10 cellular contexts compared by ENCODE assay signal in the genomic region with DNA sequence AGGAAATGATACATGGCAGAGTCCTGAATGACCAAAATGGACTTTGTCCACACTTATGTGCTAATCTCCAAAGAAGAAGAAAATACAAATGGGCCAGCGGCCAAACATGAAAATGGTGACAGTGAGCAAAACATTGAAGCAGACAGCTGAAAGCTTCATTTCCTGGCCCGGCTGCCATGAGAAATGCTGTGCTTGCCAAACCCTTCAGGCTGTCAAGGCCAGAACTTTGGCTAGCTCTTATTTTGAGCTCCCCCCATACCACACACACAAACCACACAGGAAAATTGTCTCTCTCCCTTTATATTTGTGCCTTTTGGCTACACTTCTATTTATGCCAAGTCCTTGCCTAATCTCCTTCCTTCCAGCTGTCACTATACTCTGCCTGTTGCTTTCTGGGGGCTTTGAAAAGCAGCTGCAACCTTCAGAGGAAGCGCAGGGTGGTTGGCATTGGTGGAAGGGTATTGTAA.
DNase-seq lines count a peak whose midpoint lies in the region; ATAC-seq and TF ChIP-seq lines count a peak whose summit lies in the region.
"Had no signal": no experiment of that assay in that cellular context is flagged by ENCODE, and none has a peak within 500 bp of the region (broad histone marks: within the 10 kb centered on the region; RNA-seq: fewer than 3 reads in every experiment).

No MANE protein-coding gene starts in this region.

- no peaks in the 10 kb centered on the region for H3K36me3 ChIP-seq in vagina

- TF ChIP-seq POLR2A in vagina (IDR thresholded peaks at IDR 0.05), result no peak

- ATAC-seq in HG02759 (IDR thresholded peaks at IDR 0.05; ENCODE audit: unreplicated experiment), result no peak
- ATAC-seq: stimulated activated naive CD8-positive, alpha-beta T cell treated with anti-CD3 and anti-CD28 coated beads, Interleukin-15, Interleukin-2, amounts not matched to agents 100 U/mL and 50 U/mL, for 24 hours had no signal

- intact Hi-C loops in dorsolateral prefrontal cortex (cut with DNase I), result no loop called here
- intact Hi-C loops in vagina (cut with DNase I), result no loop called here

- TF ChIP-seq CTCF in dorsolateral prefrontal cortex (IDR thresholded peaks at IDR 0.05 in 54 of 56, conservative IDR thresholded peaks at IDR 0.05 in 2 of 56; ENCODE audit: low read depth in 1 of 56, partially characterized antibody in 56 of 56), result no peak
- TF ChIP-seq CTCF in vagina (IDR thresholded peaks at IDR 0.05), result no peak

- H3K4me3 ChIP-seq in dorsolateral prefrontal cortex, result no peak overlapping the region
- no peak overlapping the region for H3K4me3 ChIP-seq in vagina

- peaks cover 81% of the 10 kb centered on the region for H3K4me1 ChIP-seq in vagina

- DNase-seq in NCI-H2171 treated with DMSO at 0.1 percent for 48 hours (lab: John Stamatoyannopoulos, UW) (peak; percentile 45), NCI-H2171 (lab: John Stamatoyannopoulos, UW) (no peak), dorsolateral prefrontal cortex (peak in 7 of 10 donors; percentile 11 to 43 (median 35)), midbrain (lab: John Stamatoyannopoulos, UW) (peak; percentile 28), vagina (ENCODE audit: extremely low spot score in 2 of 2) (peak in 1 of 2 donors; percentile 90), iPS-NIHi11 (ENCODE audit: low spot score) (no peak), HuH-7 (ENCODE audit: low spot score) (no peak)
- DNase-seq: ACHN; stimulated activated naive CD8-positive, alpha-beta T cell treated with anti-CD3 and anti-CD28 coated beads, Interleukin-15, Interleukin-2, amounts not matched to agents 100 U/mL and 50 U/mL, for 24 hours had no signal

- H3K27ac ChIP-seq in dorsolateral prefrontal cortex, result peak overlapping the region in 50 of 59 donors; percentile 4 to 79 (median 61)
- peak overlapping the region; percentile 70 for H3K27ac ChIP-seq in vagina

- no peaks in the 10 kb centered on the region for H3K27me3 ChIP-seq in dorsolateral prefrontal cortex
- H3K27me3 ChIP-seq in vagina, result no peaks in the 10 kb centered on the region

- H3K9me3 ChIP-seq in vagina, result no peaks in the 10 kb centered on the region

Comparison
In these comparisons a context has a peak if more than half of its experiments do, and no peak if none do; other contexts are left out.
1. DNase-seq: peak in NCI-H2171 treated with DMSO at 0.1 percent for 48 hours (single experiment), dorsolateral prefrontal cortex (7 of 10) and midbrain (single experiment); none in NCI-H2171 (single experiment), iPS-NIHi11 (single experiment) and HuH-7 (single experiment).